ENCODE assay signal across 7 cellular contexts in the genomic region with DNA sequence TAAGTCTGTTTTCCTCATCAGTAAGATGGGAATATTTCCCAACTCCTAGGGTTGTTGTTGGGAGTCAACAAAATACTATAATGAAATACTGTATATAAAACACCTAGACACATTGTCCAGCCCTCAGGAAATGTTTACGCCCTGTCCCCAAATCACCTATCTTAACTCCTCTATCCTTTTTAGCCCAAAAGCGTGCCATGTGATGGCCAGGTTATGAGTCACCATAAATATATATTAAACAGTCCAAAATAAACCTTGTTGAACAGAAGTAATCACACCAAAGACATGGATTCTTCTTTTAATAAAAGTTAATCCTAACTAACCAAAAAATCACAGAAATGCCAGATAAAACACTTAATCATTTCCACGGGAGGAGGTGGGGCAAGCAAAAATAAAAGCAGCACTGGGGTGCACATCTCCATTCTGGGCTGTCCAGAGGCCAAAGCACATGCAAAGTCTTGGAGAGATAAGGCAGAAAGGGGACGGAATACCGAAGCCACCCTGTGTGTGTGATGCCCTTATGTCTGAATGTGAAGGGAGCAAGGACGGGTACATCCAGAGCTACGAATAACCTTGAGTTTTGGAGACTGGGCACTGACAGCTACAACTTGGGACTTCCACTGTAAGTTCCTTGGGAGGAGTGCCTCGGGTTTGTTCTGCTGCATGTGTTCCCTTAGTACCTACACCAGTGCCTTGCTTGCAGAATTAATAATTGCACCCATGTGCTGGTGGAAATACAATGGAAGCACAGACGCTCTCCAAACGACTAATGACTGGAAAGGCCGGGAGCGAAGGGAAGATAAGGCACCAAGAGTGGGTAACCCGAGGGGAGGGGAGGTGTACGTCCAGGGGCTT. TPM values are rescaled to one million over a fixed set of nuclear protein-coding genes. Genes with fewer than 3 reads are reported as not detected.
DNase-seq lines count a peak whose midpoint lies in the region; ATAC-seq and TF ChIP-seq lines count a peak whose summit lies in the region.

No MANE protein-coding gene starts in this region.

- DNase-seq in GM23248 (peak; percentile 42), SJSA1 (ENCODE audit: low read depth in 1 of 2, low spot score in 2 of 2) (peak in 1 of 2 experiments; percentile 35), fibroblast of the aortic adventitia (ENCODE audit: low read depth) (peak; percentile 14), gastrocnemius medialis (no peak), midbrain (lab: John Stamatoyannopoulos, UW) (no peak)

- peak overlapping the region; percentile 89 for H3K9ac ChIP-seq in GM23248

- H3K9me2 ChIP-seq in GM23248 (ENCODE audit: insufficient read depth) = no peaks in the 10 kb centered on the region

- no peak for ATAC-seq in gastrocnemius medialis
- ATAC-seq in HG02938 (IDR thresholded peaks at IDR 0.05; ENCODE audit: unreplicated experiment) = no peak
- no peak for ATAC-seq in GM21390 (IDR thresholded peaks at IDR 0.05; ENCODE audit: unreplicated experiment)

- peak overlapping the region; percentile 97 for H3K4me3 ChIP-seq in GM23248
- H3K4me3 ChIP-seq in SJSA1 = peak overlapping the region; percentile 84
- peak overlapping the region; percentile 80 for H3K4me3 ChIP-seq in fibroblast of the aortic adventitia (ENCODE audit: low read depth, low read length)
- peak overlapping the region; percentile 72 to 88 (median 82) for H3K4me3 ChIP-seq in gastrocnemius medialis

- peaks cover 57% of the 10 kb centered on the region for H3K79me2 ChIP-seq in GM23248 (ENCODE audit: insufficient read depth)

- no peak for TF ChIP-seq POLR2A in gastrocnemius medialis (IDR thresholded peaks at IDR 0.05)

- H3K4me2 ChIP-seq in GM23248 (ENCODE audit: unreplicated experiment) = peak overlapping the region; percentile 99

- H3K36me3 ChIP-seq in GM23248 (ENCODE audit: low read depth) (0 out of 2 replicates have a peak, but pooled peaks cover 3% of the 10 kb centered on the region), SJSA1 (peaks cover 47% of the 10 kb centered on the region), gastrocnemius medialis (peaks cover 0 to 9% of the 10 kb centered on the region in 2 donors)

- no peaks in the 10 kb centered on the region for H3K9me3 ChIP-seq in GM23248 (ENCODE audit: low read depth)
- H3K9me3 ChIP-seq in SJSA1 (replicated peaks) = no peaks in the 10 kb centered on the region
- no peaks in the 10 kb centered on the region for H3K9me3 ChIP-seq in gastrocnemius medialis

- 0 out of 2 replicates have a peak, but pooled peaks cover 6% of the 10 kb centered on the region for H4K20me1 ChIP-seq in GM23248 (ENCODE audit: insufficient read depth)

- H3F3A ChIP-seq in GM23248 (ENCODE audit: insufficient read depth) = peaks cover 21% of the 10 kb centered on the region

- H3K4me1 ChIP-seq in GM23248 (ENCODE audit: insufficient read depth) (peaks cover 31% of the 10 kb centered on the region), SJSA1 (replicated peaks) (peaks cover 17% of the 10 kb centered on the region), gastrocnemius medialis (peaks cover 55 to 57% of the 10 kb centered on the region in 2 donors)

- H3K27ac ChIP-seq in GM23248 (peak overlapping the region; percentile 80), SJSA1 (peak overlapping the region; percentile 70), gastrocnemius medialis (peak overlapping the region; percentile 85 to 96 (median 92))

- intact Hi-C loops in gastrocnemius medialis (cut with DNase I; ENCODE audit: low total_unique reads) = loop anchor here (2.0 to 5.0 kb wide), 4 partner anchors 64 to 1902 kb away; a partner anchor contains a TSS

- in situ Hi-C loops in GM23248 (cut with MboI) = no loop called here
- in situ Hi-C loops in gastrocnemius medialis (cut with MboI; ENCODE audit: low sequenced_read_pairs in 4 of 4) = loop anchor here in 2 of 4 donors (5.0 to 10.0 kb wide), 2 partner anchors 50 to 53 kb away; a partner anchor contains a TSS

- WGBS in GM23248 (ENCODE audit: low coverage in 1 of 2, low lambda C conversion rate in 2 of 2, missing lambda C conversion rate in 2 of 2), 2 experiments = 10 to 13% methylated on average over 14 of the region's 14 CpGs

- H2AFZ ChIP-seq in GM23248 = peak overlapping the region; percentile 52; the same call in 1 of the 2 replicates

- H3K27me3 ChIP-seq in GM23248 (replicated peaks; ENCODE audit: insufficient read depth) (no peaks in the 10 kb centered on the region), SJSA1 (replicated peaks) (no peaks in the 10 kb centered on the region), gastrocnemius medialis (no peaks in the 10 kb centered on the region)

- TF ChIP-seq CTCF in fibroblast of the aortic adventitia (IDR thresholded peaks at IDR 0.05; ENCODE audit: insufficient read depth, low read length) (no peak), gastrocnemius medialis (IDR thresholded peaks at IDR 0.05 in 4 of 5, conservative IDR thresholded peaks at IDR 0.05 in 1 of 5) (no peak)

RNA-seq across cellular contexts. Expression of a gene that starts 1.1 kb away (rescaled TPM):
- total RNA-seq in GM23248 (2014; rRNA removed; shearing (Covaris generic)) = 17.2 and 26.4 TPM in 2 replicates
- 10.7 and 12.8 TPM in 2 replicates for polyA plus RNA-seq in GM23248 (2016; fragmentation: Nextera tagmentation; extraction: Ambion mirVana)
- 19.9 and 30.3 TPM in 2 replicates for total RNA-seq in SJSA1 (2014; rRNA removed; shearing (Covaris generic))
- 27.3 and 35.5 TPM in 2 replicates for total RNA-seq in fibroblast of the aortic adventitia (ENCODE audit: low replicate concordance)
- 10 to 100 TPM; 27.4 to 45.2 (median 34.9) TPM for total RNA-seq in gastrocnemius medialis

RNA-seq across cellular contexts. Expression of a gene that starts 54.3 kb away (rescaled TPM):
- total RNA-seq in GM23248 (2014; rRNA removed; shearing (Covaris generic)) = 9.6 and 12.5 TPM in 2 replicates
- polyA plus RNA-seq in GM23248 (2016; fragmentation: Nextera tagmentation; extraction: Ambion mirVana) = 8.5 and 10.7 TPM in 2 replicates
- 17.7 and 24.9 TPM in 2 replicates for total RNA-seq in SJSA1 (2014; rRNA removed; shearing (Covaris generic))
- total RNA-seq in fibroblast of the aortic adventitia (ENCODE audit: low replicate concordance) (19.1 and 25.6 TPM in 2 replicates), gastrocnemius medialis (10 to 100 TPM; 19.0 to 29.9 (median 26.2) TPM)

Comparison
In these comparisons a context has a peak if more than half of its experiments do, and no peak if none do; other contexts are left out.
1. DNase-seq: peak in GM23248 (single experiment) and fibroblast of the aortic adventitia (single experiment); none in gastrocnemius medialis (0 of 2) and midbrain (single experiment).
2. Peak in every context shown above with its lines, with median percentiles within 50 percentile points of each other: H3K27ac ChIP-seq and H3K4me3 ChIP-seq.